Comparison of ENCODE assay signal across 1 cellular context in the genomic region with DNA sequence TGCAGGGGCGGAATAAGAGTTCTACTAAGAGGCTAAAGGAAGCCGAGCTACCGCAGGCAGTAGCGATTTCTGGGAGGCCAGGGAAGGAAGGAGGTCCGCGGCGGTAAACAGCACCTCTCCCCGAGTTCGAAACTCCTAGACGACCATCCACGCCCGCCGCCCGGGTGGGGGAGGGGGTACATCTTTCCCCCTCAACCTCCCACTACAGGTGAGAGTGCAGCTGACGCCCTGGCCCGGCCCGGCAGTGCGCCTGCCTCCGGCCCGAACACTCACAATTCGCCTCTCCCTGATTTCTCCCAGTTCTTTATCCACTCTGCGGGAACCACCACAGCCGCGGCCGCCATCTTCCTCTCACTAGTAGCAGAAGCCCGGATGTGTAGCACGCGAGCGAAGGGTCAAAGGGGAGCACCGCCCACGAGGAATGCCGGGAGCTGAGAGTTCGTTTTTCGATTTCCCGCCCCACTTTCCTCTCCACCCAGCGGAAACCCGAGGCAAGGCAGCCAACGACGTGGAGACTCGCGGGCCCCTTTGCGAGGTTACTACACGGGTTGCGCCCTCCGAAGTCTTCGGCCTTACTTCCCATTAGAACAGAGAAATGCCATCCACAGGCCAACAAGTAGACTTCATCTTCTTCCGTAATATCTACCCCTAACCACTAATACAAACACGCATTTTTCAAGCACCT.
TF ChIP-seq lines count a peak whose summit lies in the region.

A gene with protein sequence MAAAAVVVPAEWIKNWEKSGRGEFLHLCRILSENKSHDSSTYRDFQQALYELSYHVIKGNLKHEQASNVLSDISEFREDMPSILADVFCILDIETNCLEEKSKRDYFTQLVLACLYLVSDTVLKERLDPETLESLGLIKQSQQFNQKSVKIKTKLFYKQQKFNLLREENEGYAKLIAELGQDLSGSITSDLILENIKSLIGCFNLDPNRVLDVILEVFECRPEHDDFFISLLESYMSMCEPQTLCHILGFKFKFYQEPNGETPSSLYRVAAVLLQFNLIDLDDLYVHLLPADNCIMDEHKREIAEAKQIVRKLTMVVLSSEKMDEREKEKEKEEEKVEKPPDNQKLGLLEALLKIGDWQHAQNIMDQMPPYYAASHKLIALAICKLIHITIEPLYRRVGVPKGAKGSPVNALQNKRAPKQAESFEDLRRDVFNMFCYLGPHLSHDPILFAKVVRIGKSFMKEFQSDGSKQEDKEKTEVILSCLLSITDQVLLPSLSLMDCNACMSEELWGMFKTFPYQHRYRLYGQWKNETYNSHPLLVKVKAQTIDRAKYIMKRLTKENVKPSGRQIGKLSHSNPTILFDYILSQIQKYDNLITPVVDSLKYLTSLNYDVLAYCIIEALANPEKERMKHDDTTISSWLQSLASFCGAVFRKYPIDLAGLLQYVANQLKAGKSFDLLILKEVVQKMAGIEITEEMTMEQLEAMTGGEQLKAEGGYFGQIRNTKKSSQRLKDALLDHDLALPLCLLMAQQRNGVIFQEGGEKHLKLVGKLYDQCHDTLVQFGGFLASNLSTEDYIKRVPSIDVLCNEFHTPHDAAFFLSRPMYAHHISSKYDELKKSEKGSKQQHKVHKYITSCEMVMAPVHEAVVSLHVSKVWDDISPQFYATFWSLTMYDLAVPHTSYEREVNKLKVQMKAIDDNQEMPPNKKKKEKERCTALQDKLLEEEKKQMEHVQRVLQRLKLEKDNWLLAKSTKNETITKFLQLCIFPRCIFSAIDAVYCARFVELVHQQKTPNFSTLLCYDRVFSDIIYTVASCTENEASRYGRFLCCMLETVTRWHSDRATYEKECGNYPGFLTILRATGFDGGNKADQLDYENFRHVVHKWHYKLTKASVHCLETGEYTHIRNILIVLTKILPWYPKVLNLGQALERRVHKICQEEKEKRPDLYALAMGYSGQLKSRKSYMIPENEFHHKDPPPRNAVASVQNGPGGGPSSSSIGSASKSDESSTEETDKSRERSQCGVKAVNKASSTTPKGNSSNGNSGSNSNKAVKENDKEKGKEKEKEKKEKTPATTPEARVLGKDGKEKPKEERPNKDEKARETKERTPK (N-terminal part only) (minus strand): TSS at position 374 of the 685 bp plus-strand sequence. CDS start 30 bp downstream, at position 344.

TF ChIP-seq in HepG2, 621 proteins besides CTCF, POLR2A, EP300 and RAD21 (continued from another document and continues in another):
- TF ChIP-seq, protein P1, sequence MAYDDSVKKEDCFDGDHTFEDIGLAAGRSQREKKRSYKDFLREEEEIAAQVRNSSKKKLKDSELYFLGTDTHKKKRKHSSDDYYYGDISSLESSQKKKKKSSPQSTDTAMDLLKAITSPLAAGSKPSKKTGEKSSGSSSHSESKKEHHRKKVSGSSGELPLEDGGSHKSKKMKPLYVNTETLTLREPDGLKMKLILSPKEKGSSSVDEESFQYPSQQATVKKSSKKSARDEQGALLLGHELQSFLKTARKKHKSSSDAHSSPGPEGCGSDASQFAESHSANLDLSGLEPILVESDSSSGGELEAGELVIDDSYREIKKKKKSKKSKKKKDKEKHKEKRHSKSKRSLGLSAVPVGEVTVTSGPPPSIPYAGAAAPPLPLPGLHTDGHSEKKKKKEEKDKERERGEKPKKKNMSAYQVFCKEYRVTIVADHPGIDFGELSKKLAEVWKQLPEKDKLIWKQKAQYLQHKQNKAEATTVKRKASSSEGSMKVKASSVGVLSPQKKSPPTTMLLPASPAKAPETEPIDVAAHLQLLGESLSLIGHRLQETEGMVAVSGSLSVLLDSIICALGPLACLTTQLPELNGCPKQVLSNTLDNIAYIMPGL (CRISPR knock-in tag; IDR thresholded peaks at IDR 0.05; ENCODE audit: borderline replicate concordance in 1 of 2, low read depth in 1 of 2): peak in 1 of 2 experiments; percentile 47; a peak in 1 of 4 replicates
- no peak for TF ChIP-seq ZFAT (CRISPR knock-in tag; conservative IDR thresholded peaks at IDR 0.05)
- peak; percentile 86 for TF ChIP-seq GABPB1 (CRISPR knock-in tag; IDR thresholded peaks at IDR 0.05)
- TF ChIP-seq HOXD1 (CRISPR knock-in tag; IDR thresholded peaks at IDR 0.05): no peak
- peak; percentile 64 for TF ChIP-seq SAP130 (CRISPR knock-in tag; IDR thresholded peaks at IDR 0.05; ENCODE audit: low read depth)
- TF ChIP-seq ZNF333 (CRISPR knock-in tag; IDR thresholded peaks at IDR 0.05; ENCODE audit: borderline replicate concordance): no peak
- TF ChIP-seq, protein P2, sequence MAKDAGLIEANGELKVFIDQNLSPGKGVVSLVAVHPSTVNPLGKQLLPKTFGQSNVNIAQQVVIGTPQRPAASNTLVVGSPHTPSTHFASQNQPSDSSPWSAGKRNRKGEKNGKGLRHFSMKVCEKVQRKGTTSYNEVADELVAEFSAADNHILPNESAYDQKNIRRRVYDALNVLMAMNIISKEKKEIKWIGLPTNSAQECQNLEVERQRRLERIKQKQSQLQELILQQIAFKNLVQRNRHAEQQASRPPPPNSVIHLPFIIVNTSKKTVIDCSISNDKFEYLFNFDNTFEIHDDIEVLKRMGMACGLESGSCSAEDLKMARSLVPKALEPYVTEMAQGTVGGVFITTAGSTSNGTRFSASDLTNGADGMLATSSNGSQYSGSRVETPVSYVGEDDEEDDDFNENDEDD (CRISPR knock-in tag; IDR thresholded peaks at IDR 0.05; ENCODE audit: borderline replicate concordance): peak; percentile 94
- no peak for TF ChIP-seq MED13 (CRISPR knock-in tag; IDR thresholded peaks at IDR 0.05)
- no peak for TF ChIP-seq ZNF225 (CRISPR knock-in tag; IDR thresholded peaks at IDR 0.05)
- 0 out of 2 replicates have a peak, but pooled peaks have one; percentile 20 for TF ChIP-seq HDAC2 (CRISPR knock-in tag; IDR thresholded peaks at IDR 0.05)
- no peak for TF ChIP-seq ZNF343 (CRISPR knock-in tag; IDR thresholded peaks at IDR 0.05)
- no peak for TF ChIP-seq MED8 (CRISPR knock-in tag; IDR thresholded peaks at IDR 0.05; ENCODE audit: insufficient replicate concordance)
- TF ChIP-seq TAF1 (CRISPR knock-in tag; IDR thresholded peaks at IDR 0.05): peak; percentile 70; the same call in 1 of the 2 replicates
- TF ChIP-seq, protein P3, sequence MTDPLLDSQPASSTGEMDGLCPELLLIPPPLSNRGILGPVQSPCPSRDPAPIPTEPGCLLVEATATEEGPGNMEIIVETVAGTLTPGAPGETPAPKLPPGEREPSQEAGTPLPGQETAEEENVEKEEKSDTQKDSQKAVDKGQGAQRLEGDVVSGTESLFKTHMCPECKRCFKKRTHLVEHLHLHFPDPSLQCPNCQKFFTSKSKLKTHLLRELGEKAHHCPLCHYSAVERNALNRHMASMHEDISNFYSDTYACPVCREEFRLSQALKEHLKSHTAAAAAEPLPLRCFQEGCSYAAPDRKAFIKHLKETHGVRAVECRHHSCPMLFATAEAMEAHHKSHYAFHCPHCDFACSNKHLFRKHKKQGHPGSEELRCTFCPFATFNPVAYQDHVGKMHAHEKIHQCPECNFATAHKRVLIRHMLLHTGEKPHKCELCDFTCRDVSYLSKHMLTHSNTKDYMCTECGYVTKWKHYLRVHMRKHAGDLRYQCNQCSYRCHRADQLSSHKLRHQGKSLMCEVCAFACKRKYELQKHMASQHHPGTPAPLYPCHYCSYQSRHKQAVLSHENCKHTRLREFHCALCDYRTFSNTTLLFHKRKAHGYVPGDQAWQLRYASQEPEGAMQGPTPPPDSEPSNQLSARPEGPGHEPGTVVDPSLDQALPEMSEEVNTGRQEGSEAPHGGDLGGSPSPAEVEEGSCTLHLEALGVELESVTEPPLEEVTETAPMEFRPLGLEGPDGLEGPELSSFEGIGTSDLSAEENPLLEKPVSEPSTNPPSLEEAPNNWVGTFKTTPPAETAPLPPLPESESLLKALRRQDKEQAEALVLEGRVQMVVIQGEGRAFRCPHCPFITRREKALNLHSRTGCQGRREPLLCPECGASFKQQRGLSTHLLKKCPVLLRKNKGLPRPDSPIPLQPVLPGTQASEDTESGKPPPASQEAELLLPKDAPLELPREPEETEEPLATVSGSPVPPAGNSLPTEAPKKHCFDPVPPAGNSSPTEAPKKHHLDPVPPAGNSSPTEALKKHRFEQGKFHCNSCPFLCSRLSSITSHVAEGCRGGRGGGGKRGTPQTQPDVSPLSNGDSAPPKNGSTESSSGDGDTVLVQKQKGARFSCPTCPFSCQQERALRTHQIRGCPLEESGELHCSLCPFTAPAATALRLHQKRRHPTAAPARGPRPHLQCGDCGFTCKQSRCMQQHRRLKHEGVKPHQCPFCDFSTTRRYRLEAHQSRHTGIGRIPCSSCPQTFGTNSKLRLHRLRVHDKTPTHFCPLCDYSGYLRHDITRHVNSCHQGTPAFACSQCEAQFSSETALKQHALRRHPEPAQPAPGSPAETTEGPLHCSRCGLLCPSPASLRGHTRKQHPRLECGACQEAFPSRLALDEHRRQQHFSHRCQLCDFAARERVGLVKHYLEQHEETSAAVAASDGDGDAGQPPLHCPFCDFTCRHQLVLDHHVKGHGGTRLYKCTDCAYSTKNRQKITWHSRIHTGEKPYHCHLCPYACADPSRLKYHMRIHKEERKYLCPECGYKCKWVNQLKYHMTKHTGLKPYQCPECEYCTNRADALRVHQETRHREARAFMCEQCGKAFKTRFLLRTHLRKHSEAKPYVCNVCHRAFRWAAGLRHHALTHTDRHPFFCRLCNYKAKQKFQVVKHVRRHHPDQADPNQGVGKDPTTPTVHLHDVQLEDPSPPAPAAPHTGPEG (CRISPR knock-in tag; IDR thresholded peaks at IDR 0.05): 0 out of 2 replicates have a peak, but pooled peaks have one; percentile 40
- TF ChIP-seq, protein P4, sequence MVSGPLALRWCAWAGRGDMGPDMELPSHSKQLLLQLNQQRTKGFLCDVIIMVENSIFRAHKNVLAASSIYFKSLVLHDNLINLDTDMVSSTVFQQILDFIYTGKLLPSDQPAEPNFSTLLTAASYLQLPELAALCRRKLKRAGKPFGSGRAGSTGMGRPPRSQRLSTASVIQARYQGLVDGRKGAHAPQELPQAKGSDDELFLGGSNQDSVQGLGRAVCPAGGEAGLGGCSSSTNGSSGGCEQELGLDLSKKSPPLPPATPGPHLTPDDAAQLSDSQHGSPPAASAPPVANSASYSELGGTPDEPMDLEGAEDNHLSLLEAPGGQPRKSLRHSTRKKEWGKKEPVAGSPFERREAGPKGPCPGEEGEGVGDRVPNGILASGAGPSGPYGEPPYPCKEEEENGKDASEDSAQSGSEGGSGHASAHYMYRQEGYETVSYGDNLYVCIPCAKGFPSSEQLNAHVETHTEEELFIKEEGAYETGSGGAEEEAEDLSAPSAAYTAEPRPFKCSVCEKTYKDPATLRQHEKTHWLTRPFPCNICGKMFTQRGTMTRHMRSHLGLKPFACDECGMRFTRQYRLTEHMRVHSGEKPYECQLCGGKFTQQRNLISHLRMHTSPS (CRISPR knock-in tag; IDR thresholded peaks at IDR 0.05; ENCODE audit: low read depth): no peak
- TF ChIP-seq ATF7 (IDR thresholded peaks at IDR 0.05): no peak
- TF ChIP-seq ATF7 (CRISPR knock-in tag; IDR thresholded peaks at IDR 0.05): no peak
- TF ChIP-seq, protein P5, sequence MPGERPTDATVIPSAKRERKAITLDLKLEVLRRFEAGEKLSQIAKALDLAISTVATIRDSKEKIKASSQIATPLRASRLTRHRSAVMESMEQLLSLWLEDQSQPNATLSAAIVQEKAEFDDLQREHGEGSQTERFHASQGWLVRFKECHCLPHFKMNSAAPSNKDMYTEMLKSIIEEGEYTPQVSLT (CRISPR knock-in tag; IDR thresholded peaks at IDR 0.05; ENCODE audit: borderline replicate concordance, low read depth): no peak
- TF ChIP-seq, protein P6, sequence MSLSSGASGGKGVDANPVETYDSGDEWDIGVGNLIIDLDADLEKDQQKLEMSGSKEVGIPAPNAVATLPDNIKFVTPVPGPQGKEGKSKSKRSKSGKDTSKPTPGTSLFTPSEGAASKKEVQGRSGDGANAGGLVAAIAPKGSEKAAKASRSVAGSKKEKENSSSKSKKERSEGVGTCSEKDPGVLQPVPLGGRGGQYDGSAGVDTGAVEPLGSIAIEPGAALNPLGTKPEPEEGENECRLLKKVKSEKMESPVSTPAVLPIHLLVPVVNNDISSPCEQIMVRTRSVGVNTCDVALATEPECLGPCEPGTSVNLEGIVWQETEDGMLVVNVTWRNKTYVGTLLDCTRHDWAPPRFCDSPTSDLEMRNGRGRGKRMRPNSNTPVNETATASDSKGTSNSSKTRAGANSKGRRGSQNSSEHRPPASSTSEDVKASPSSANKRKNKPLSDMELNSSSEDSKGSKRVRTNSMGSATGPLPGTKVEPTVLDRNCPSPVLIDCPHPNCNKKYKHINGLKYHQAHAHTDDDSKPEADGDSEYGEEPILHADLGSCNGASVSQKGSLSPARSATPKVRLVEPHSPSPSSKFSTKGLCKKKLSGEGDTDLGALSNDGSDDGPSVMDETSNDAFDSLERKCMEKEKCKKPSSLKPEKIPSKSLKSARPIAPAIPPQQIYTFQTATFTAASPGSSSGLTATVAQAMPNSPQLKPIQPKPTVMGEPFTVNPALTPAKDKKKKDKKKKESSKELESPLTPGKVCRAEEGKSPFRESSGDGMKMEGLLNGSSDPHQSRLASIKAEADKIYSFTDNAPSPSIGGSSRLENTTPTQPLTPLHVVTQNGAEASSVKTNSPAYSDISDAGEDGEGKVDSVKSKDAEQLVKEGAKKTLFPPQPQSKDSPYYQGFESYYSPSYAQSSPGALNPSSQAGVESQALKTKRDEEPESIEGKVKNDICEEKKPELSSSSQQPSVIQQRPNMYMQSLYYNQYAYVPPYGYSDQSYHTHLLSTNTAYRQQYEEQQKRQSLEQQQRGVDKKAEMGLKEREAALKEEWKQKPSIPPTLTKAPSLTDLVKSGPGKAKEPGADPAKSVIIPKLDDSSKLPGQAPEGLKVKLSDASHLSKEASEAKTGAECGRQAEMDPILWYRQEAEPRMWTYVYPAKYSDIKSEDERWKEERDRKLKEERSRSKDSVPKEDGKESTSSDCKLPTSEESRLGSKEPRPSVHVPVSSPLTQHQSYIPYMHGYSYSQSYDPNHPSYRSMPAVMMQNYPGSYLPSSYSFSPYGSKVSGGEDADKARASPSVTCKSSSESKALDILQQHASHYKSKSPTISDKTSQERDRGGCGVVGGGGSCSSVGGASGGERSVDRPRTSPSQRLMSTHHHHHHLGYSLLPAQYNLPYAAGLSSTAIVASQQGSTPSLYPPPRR (CRISPR knock-in tag; IDR thresholded peaks at IDR 0.05; ENCODE audit: borderline replicate concordance): peak; percentile 38; the same call in 1 of the 2 replicates
- TF ChIP-seq PHF20 (CRISPR knock-in tag; IDR thresholded peaks at IDR 0.05): peak; percentile 65
- peak; percentile 34; the same call in 1 of the 2 replicates for TF ChIP-seq MED1 (CRISPR knock-in tag; IDR thresholded peaks at IDR 0.05)
- no peak for TF ChIP-seq NPAS2 (CRISPR knock-in tag; IDR thresholded peaks at IDR 0.05; ENCODE audit: borderline replicate concordance)
